33 cellular contexts compared by ENCODE assay signal in the genomic region with DNA sequence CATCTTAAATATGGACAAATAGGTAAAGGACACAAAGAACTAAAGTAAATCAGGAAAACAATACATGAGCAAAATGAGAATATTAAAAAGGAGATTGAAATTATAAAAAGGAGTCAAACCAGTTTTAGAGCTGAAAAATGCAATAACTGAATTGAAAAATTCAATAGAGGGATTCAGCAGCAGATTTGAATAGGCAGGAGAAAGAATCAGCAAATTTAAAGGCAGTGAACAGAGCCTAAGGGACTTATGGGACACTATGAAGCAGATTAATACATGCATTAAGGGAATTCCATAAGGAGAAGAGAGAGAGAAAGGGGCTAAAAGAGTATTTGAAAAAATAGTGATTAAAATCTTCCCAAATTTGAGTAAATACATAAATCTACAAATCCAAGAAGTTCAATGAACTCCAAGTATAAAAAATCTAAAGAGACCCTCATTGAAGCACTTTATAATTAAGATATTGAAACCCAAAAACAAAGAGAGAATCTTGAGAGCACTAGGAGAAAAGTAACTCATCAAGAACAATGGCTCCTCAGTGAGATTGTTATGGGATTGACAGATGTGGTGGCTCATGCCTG. TPM values are rescaled to one million over a fixed set of nuclear protein-coding genes. Genes with fewer than 3 reads are reported as not detected.
"Had no signal": no experiment of that assay in that cellular context is flagged by ENCODE, and none has a peak within 500 bp of the region (broad histone marks: within the 10 kb centered on the region; RNA-seq: fewer than 3 reads in every experiment).

No MANE protein-coding gene starts in this region.

- ATAC-seq: naive thymus-derived CD4-positive, alpha-beta T cell; natural killer cell; pancreas; right cardiac atrium; sciatic nerve; stimulated activated memory B cell treated with anti-CD40 and anti-IgM and Interleukin-4, amounts not matched to agents 10 μg/mL and 1 μg/mL and 100 μg/mL, for 72 hours; stimulated activated naive CD8-positive, alpha-beta T cell treated with anti-CD3 and anti-CD28 coated beads, Interleukin-15, amount 100 ng/mL, for 72 hours; stimulated activated naive CD8-positive, alpha-beta T cell treated with anti-CD3 and anti-CD28 coated beads, Interleukin-15, Interleukin-2, amounts not matched to agents 100 U/mL and 50 U/mL, for 24 hours; upper lobe of right lung had no signal

- H3K9me3 ChIP-seq: prostate gland, testis had no signal

- FAIRE-seq: pancreas had no signal

- H3K4me2 ChIP-seq: smooth muscle cell had no signal

- H3K27me3 ChIP-seq: suprapubic skin, testis, upper lobe of right lung, uterus had no signal

- H3K4me3 ChIP-seq: pancreas, prostate gland, skin epidermis, smooth muscle cell, spleen, suprapubic skin, testis, tibial artery, transverse colon, upper lobe of right lung, uterus had no signal

- H3K36me3 ChIP-seq: neutrophil, pancreas, prostate gland, spleen, suprapubic skin, transverse colon, upper lobe of right lung, uterus had no signal

- H3K4me1 ChIP-seq: pancreas, prostate gland, spleen, suprapubic skin, testis, tibial artery, transverse colon, upper lobe of right lung, uterus had no signal

- H3K27ac ChIP-seq: neutrophil, pancreas, prostate gland, skin epidermis, spleen, suprapubic skin, testis, tibial artery, transverse colon, upper lobe of right lung, uterus had no signal

- DNase-seq: naive thymus-derived CD4-positive, alpha-beta T cell; natural killer cell; nucleus accumbens; pancreas; right cardiac atrium; spleen; stimulated activated CD4-positive, alpha-beta T cell treated with anti-CD3 and anti-CD28 coated beads, Interleukin-12 subunit alpha, Interleukin-12 subunit beta, amount 100 ng/mL, for 4 hours; stimulated activated CD4-positive, alpha-beta T cell treated with anti-CD3 and anti-CD28 coated beads, Interleukin-1b, Interleukin-23, amount 100 ng/mL, for 48 hours; stimulated activated CD4-positive, alpha-beta T cell treated with anti-CD3 and anti-CD28 coated beads, Interleukin-4, amount 100 ng/mL, for 1 hour; stimulated activated CD4-positive, alpha-beta T cell treated with anti-CD3 and anti-CD28 coated beads, Interleukin-4, amount 100 ng/mL, for 4 hours; stimulated activated CD8-positive, alpha-beta memory T cell treated with anti-CD3 and anti-CD28 coated beads, Interleukin-4, amount 100 ng/mL, for 48 hours; stimulated activated naive CD4-positive, alpha-beta T cell; stimulated activated naive CD8-positive, alpha-beta T cell treated with anti-CD3 and anti-CD28 coated beads, Interleukin-15, amount 100 ng/mL, for 72 hours; stimulated activated naive CD8-positive, alpha-beta T cell treated with anti-CD3 and anti-CD28 coated beads, Interleukin-15, Interleukin-2, amounts not matched to agents 100 U/mL and 50 U/mL, for 24 hours; substantia nigra; testis; tibial artery; transverse colon; upper lobe of right lung; uterus had no signal

RNA-seq across cellular contexts. Expression of a gene that starts 2.9 kb away (rescaled TPM):
- total RNA-seq: naive thymus-derived CD4-positive, alpha-beta T cell; natural killer cell; neural crest cell; omental fat pad; osteocyte; posterior vena cava; pulmonary artery endothelial cell; right cardiac atrium; sciatic nerve; smooth muscle cell; spleen; transverse colon; upper lobe of right lung; urinary bladder had no signal
- polyA plus RNA-seq: naive thymus-derived CD4-positive, alpha-beta T cell; right cardiac atrium; smooth muscle cell; spleen; urinary bladder had no signal

RNA-seq across cellular contexts. Expression of a gene that starts 24.7 kb away (rescaled TPM):
- total RNA-seq: naive thymus-derived CD4-positive, alpha-beta T cell; natural killer cell; neural crest cell; omental fat pad; osteocyte; pancreas; posterior vena cava; prostate gland; pulmonary artery endothelial cell; right cardiac atrium; sciatic nerve; smooth muscle cell; spleen; suprapubic skin; transverse colon; upper lobe of right lung; urinary bladder; uterus had no signal
- polyA plus RNA-seq: naive thymus-derived CD4-positive, alpha-beta T cell; pancreas; right cardiac atrium; smooth muscle cell; spleen; urinary bladder had no signal

RNA-seq across cellular contexts. Expression of a gene that starts 33.0 kb away (rescaled TPM):
- total RNA-seq: naive thymus-derived CD4-positive, alpha-beta T cell; natural killer cell; neural crest cell; osteocyte; pancreas; posterior vena cava; prostate gland; pulmonary artery endothelial cell; right cardiac atrium; sciatic nerve; spleen; testis; transverse colon; upper lobe of right lung; urinary bladder; uterus had no signal
- polyA plus RNA-seq: naive thymus-derived CD4-positive, alpha-beta T cell; right cardiac atrium; spleen; urinary bladder had no signal

RNA-seq across cellular contexts. Expression of a gene that starts 42.3 kb away (rescaled TPM):
- total RNA-seq: naive thymus-derived CD4-positive, alpha-beta T cell; natural killer cell; neural crest cell; omental fat pad; osteocyte; pancreas; posterior vena cava; prostate gland; pulmonary artery endothelial cell; right cardiac atrium; sciatic nerve; smooth muscle cell; spleen; suprapubic skin; testis; transverse colon; upper lobe of right lung; urinary bladder; uterus had no signal
- polyA plus RNA-seq: naive thymus-derived CD4-positive, alpha-beta T cell; pancreas; right cardiac atrium; smooth muscle cell; spleen; urinary bladder had no signal
